ENCODE assay signal across 21 cellular contexts in the genomic region with DNA sequence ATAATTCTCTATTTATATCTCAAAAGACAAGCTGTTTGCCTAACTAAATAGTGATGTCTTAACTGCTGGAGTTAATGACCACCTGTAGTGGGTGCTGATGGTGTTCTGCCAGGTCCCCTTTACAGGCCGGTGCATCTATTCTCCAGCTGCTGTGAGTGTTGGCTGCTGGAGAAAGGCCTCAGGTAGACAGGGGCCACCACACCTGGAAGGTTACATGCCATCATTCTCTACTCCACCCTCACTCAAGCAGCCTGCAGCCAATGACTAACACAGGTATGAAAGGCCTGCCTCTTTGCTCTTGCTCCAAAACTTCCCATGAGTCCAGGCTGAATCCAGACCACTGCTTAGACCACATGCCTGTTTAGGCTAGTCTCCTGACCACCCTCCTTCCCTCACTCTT.
DNase-seq lines count a peak whose midpoint lies in the region; ATAC-seq and TF ChIP-seq lines count a peak whose summit lies in the region.
"Had no signal": no experiment of that assay in that cellular context is flagged by ENCODE, and none has a peak within 500 bp of the region (broad histone marks: within the 10 kb centered on the region; RNA-seq: fewer than 3 reads in every experiment).

No MANE protein-coding gene starts in this region.

- H3K4me3 Mint-ChIP-seq in GM23338 = no peak overlapping the region
- H3K4me3 Mint-ChIP-seq in activated T-helper 17 cell treated with anti-CD3 and anti-CD28 coated beads, Interleukin-2, amount 50 U/mL, for 72 hours = no peak overlapping the region
- H3K4me3 Mint-ChIP-seq: activated CD4-positive, alpha-beta memory T cell treated with anti-CD3 and anti-CD28 coated beads, Interleukin-2, amount 10 ng/mL, durations not matched to agents 7 days and 5 days; activated T-helper 1 cell treated with anti-CD3 and anti-CD28 coated beads, Interleukin-12 subunit alpha, Interleukin-12 subunit beta, Interleukin-2, Interleukin-4 antibody, amounts not matched to agents 30 ng/mL and 10 ng/mL and 1 ng/mL, durations not matched to agents 14 hours and 24 hours and 36 hours; nephron progenitor cell had no signal

- H3K4me1 ChIP-seq in GM23338 (ENCODE audit: insufficient read depth) (no peaks in the 10 kb centered on the region), mesendoderm (ENCODE audit: control insufficient read depth, low read depth, low read length) (no peaks in the 10 kb centered on the region)
- H3K4me1 ChIP-seq: heart left ventricle had no signal

- WGBS in mesendoderm (ENCODE audit: extremely low coverage, insufficient coverage, low lambda C conversion rate) = no CpG with 5 or more reads among the region's 1 CpG

- TF ChIP-seq CTCF in GM23338 (conservative IDR thresholded peaks at IDR 0.05; ENCODE audit: low read depth in 2 of 2) = peak in 1 of 2 experiments; percentile 16; a peak in 1 of 4 replicates

- no peaks in the 10 kb centered on the region for H3K9me3 Mint-ChIP-seq in GM23338
- H3K9me3 Mint-ChIP-seq in activated T-helper 17 cell treated with anti-CD3 and anti-CD28 coated beads, Interleukin-2, amount 50 U/mL, for 72 hours = no peaks in the 10 kb centered on the region
- H3K9me3 Mint-ChIP-seq: nephron progenitor cell had no signal

- H3K18ac ChIP-seq in mesendoderm (ENCODE audit: low read length) = no peak overlapping the region

- no peaks in the 10 kb centered on the region for H3F3A ChIP-seq in GM23338 (replicated peaks; ENCODE audit: low read depth)

- H4K5ac ChIP-seq in mesendoderm (ENCODE audit: low read length) = no peak overlapping the region

- H3K4me1 Mint-ChIP-seq in GM23338 = 0 out of 3 replicates have a peak, but pooled peaks cover 2% of the 10 kb centered on the region
- peaks cover 29% of the 10 kb centered on the region for H3K4me1 Mint-ChIP-seq in activated T-helper 17 cell treated with anti-CD3 and anti-CD28 coated beads, Interleukin-2, amount 50 U/mL, for 72 hours
- H3K4me1 Mint-ChIP-seq: nephron progenitor cell had no signal

- H3K27ac ChIP-seq in GM23338 (ENCODE audit: low read depth) = no peak overlapping the region
- no peak overlapping the region for H3K27ac ChIP-seq in mesendoderm (ENCODE audit: low read depth, low read length)
- H3K27ac ChIP-seq: heart left ventricle, skin epidermis had no signal

- H3K4me3 ChIP-seq in GM23338 (no peak overlapping the region), mesendoderm (ENCODE audit: low read length) (no peak overlapping the region)
- H3K4me3 ChIP-seq: heart left ventricle, skin epidermis had no signal

- no peak overlapping the region for H2AK5ac ChIP-seq in mesendoderm (ENCODE audit: low read length)

- no peaks in the 10 kb centered on the region for H4K20me1 ChIP-seq in GM23338 (replicated peaks; ENCODE audit: insufficient read depth)

- no peak overlapping the region for H2BK5ac ChIP-seq in mesendoderm (ENCODE audit: low read length)

- no peak overlapping the region for H2BK15ac ChIP-seq in mesendoderm (replicated peaks; ENCODE audit: low read depth)

- H3K4ac ChIP-seq in mesendoderm (ENCODE audit: low read depth, low read length) = no peak overlapping the region

- H3K23ac ChIP-seq in mesendoderm (ENCODE audit: low read length) = no peak overlapping the region

- H4K8ac ChIP-seq in mesendoderm (ENCODE audit: low read depth, low read length) = no peak overlapping the region

- H3K9ac ChIP-seq in mesendoderm (ENCODE audit: low read length) = no peak overlapping the region

- no peaks in the 10 kb centered on the region for H3K79me1 ChIP-seq in mesendoderm (ENCODE audit: low read length)

- no peak overlapping the region for H2AFZ ChIP-seq in GM23338

- no peaks in the 10 kb centered on the region for H3K36me3 Mint-ChIP-seq in GM23338 (ENCODE audit: low read depth)
- peaks cover 37% of the 10 kb centered on the region for H3K36me3 Mint-ChIP-seq in activated T-helper 17 cell treated with anti-CD3 and anti-CD28 coated beads, Interleukin-2, amount 50 U/mL, for 72 hours (ENCODE audit: low read depth)

- no peak overlapping the region for H3K56ac ChIP-seq in mesendoderm (ENCODE audit: low read length)

- H3K4me2 ChIP-seq in GM23338 (no peak overlapping the region), mesendoderm (ENCODE audit: low read length) (no peak overlapping the region)

- no peaks in the 10 kb centered on the region for H3K27me3 Mint-ChIP-seq in GM23338 (ENCODE audit: insufficient read depth, low read depth, poor library complexity)
- H3K27me3 Mint-ChIP-seq in activated T-helper 17 cell treated with anti-CD3 and anti-CD28 coated beads, Interleukin-2, amount 50 U/mL, for 72 hours = no peaks in the 10 kb centered on the region
- H3K27me3 Mint-ChIP-seq: activated CD4-positive, alpha-beta memory T cell treated with anti-CD3 and anti-CD28 coated beads, Interleukin-2, amount 10 ng/mL, durations not matched to agents 7 days and 5 days; progenitor cell of endocrine pancreas had no signal

- ATAC-seq in GM23338 (peak; percentile 70), HG03196 (IDR thresholded peaks at IDR 0.05; ENCODE audit: unreplicated experiment) (no peak), GM19395 (IDR thresholded peaks at IDR 0.05; ENCODE audit: unreplicated experiment) (no peak)
- no peak for ATAC-seq in activated T-helper 17 cell treated with anti-CD3 and anti-CD28 coated beads, Interleukin-2, amount 50 U/mL, for 72 hours (replicated peaks)
- ATAC-seq: heart left ventricle had no signal

- H3K27me3 ChIP-seq in GM23338 (ENCODE audit: insufficient read depth) = no peaks in the 10 kb centered on the region
- H3K27me3 ChIP-seq in mesendoderm (ENCODE audit: insufficient read depth, low read length, poor library complexity) = no peaks in the 10 kb centered on the region
- H3K27me3 ChIP-seq: heart left ventricle had no signal

- H3K36me3 ChIP-seq in GM23338 (ENCODE audit: insufficient read depth) (no peaks in the 10 kb centered on the region), mesendoderm (ENCODE audit: control insufficient read depth, insufficient read depth, low read length) (no peaks in the 10 kb centered on the region)
- H3K36me3 ChIP-seq: heart left ventricle had no signal

- no peaks in the 10 kb centered on the region for H3K79me2 ChIP-seq in GM23338 (replicated peaks; ENCODE audit: insufficient read depth)
- no peaks in the 10 kb centered on the region for H3K79me2 ChIP-seq in mesendoderm (ENCODE audit: control insufficient read depth, insufficient read depth, low read length)

- H3K27ac Mint-ChIP-seq in GM23338 = no peak overlapping the region
- peak overlapping the region; percentile 35 for H3K27ac Mint-ChIP-seq in activated T-helper 17 cell treated with anti-CD3 and anti-CD28 coated beads, Interleukin-2, amount 50 U/mL, for 72 hours
- H3K27ac Mint-ChIP-seq: activated CD4-positive, alpha-beta memory T cell treated with anti-CD3 and anti-CD28 coated beads, Interleukin-2, amount 10 ng/mL, durations not matched to agents 7 days and 5 days; activated T-helper 1 cell treated with anti-CD3 and anti-CD28 coated beads, Interleukin-12 subunit alpha, Interleukin-12 subunit beta, Interleukin-2, Interleukin-4 antibody, amounts not matched to agents 30 ng/mL and 10 ng/mL and 1 ng/mL, durations not matched to agents 14 hours and 24 hours and 36 hours; nephron progenitor cell; progenitor cell of endocrine pancreas had no signal

- peak; percentile 22 for DNase-seq in GM23338 (ENCODE audit: low spot score)
- peak; percentile 54 for DNase-seq in NCI-H526 treated with DMSO at 0.1 percent for 48 hours (lab: John Stamatoyannopoulos, UW)
- peak; percentile 19 for DNase-seq in mesendoderm
- DNase-seq in LoVo (ENCODE audit: low spot score) = no peak
- no peak for DNase-seq in GM03348 (ENCODE audit: low spot score)
- DNase-seq: activated CD4-positive, alpha-beta memory T cell treated with anti-CD3 and anti-CD28 coated beads, Interleukin-2, amount 10 ng/mL, durations not matched to agents 7 days and 5 days; caudate nucleus; COR-L47; heart left ventricle; mesenchymal stem cell; NCI-H1436 treated with DMSO at 0.1 percent for 48 hours; nephron progenitor cell; SHP77; stimulated activated CD4-positive, alpha-beta T cell treated with anti-CD3 and anti-CD28 coated beads, Interleukin-4, amount 100 ng/mL, for 24 hours; T-helper 1 cell had no signal

- H2BK120ac ChIP-seq in mesendoderm (ENCODE audit: low read depth, low read length) = no peak overlapping the region

- no peaks in the 10 kb centered on the region for H3K9me2 ChIP-seq in GM23338 (ENCODE audit: insufficient read depth)

TF ChIP-seq in GM23338, 12 proteins besides CTCF, POLR2A, EP300 and RAD21 (continues in another document):
- TF ChIP-seq, protein P1, sequence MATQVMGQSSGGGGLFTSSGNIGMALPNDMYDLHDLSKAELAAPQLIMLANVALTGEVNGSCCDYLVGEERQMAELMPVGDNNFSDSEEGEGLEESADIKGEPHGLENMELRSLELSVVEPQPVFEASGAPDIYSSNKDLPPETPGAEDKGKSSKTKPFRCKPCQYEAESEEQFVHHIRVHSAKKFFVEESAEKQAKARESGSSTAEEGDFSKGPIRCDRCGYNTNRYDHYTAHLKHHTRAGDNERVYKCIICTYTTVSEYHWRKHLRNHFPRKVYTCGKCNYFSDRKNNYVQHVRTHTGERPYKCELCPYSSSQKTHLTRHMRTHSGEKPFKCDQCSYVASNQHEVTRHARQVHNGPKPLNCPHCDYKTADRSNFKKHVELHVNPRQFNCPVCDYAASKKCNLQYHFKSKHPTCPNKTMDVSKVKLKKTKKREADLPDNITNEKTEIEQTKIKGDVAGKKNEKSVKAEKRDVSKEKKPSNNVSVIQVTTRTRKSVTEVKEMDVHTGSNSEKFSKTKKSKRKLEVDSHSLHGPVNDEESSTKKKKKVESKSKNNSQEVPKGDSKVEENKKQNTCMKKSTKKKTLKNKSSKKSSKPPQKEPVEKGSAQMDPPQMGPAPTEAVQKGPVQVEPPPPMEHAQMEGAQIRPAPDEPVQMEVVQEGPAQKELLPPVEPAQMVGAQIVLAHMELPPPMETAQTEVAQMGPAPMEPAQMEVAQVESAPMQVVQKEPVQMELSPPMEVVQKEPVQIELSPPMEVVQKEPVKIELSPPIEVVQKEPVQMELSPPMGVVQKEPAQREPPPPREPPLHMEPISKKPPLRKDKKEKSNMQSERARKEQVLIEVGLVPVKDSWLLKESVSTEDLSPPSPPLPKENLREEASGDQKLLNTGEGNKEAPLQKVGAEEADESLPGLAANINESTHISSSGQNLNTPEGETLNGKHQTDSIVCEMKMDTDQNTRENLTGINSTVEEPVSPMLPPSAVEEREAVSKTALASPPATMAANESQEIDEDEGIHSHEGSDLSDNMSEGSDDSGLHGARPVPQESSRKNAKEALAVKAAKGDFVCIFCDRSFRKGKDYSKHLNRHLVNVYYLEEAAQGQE (IDR thresholded peaks at IDR 0.05; ENCODE audit: unreplicated experiment) = no peak
- TF ChIP-seq, protein P2, sequence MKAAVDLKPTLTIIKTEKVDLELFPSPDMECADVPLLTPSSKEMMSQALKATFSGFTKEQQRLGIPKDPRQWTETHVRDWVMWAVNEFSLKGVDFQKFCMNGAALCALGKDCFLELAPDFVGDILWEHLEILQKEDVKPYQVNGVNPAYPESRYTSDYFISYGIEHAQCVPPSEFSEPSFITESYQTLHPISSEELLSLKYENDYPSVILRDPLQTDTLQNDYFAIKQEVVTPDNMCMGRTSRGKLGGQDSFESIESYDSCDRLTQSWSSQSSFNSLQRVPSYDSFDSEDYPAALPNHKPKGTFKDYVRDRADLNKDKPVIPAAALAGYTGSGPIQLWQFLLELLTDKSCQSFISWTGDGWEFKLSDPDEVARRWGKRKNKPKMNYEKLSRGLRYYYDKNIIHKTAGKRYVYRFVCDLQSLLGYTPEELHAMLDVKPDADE (IDR thresholded peaks at IDR 0.05) = no peak
- no peak for TF ChIP-seq STAT1 (IDR thresholded peaks at IDR 0.05; ENCODE audit: unreplicated experiment)

Comparison
In these comparisons a context has a peak if more than half of its experiments do, and no peak if none do; other contexts are left out.
1. DNase-seq: peak in GM23338 (single experiment), NCI-H526 treated with DMSO at 0.1 percent for 48 hours (single experiment) and mesendoderm (single experiment); none in LoVo (single experiment) and GM03348 (single experiment).